8 cellular contexts compared by ENCODE assay signal in the genomic region with DNA sequence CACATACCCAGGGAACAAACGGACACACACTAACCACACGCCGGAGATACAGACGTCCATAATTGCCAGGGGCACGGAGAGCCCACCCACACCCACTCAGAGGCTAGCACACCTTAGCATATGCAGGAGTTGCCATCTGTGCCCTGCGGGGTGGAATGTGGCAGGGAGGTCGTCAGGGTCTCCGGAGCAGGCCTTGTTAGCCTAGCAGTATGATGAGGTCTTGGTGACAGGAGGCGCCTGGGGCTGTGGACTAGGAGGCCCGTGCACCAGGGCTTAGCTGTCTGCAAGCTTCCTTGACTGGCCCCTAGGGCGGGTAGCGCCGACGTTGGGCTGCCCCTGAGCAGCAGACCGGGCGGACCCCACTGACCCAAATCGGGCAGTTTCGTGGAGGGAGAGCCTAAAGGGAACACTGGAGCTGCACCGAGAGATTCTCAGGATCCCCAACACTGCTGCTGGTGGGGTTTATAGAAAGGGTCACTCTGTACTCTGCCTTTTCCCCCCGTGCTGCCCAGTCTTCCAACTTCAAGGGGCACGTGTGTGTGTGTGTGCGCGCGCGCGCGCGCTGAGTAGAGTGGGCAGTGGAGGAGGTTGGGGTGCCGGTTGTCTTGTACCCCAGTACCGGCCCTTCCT. TPM values are rescaled to one million over a fixed set of nuclear protein-coding genes. Genes with fewer than 3 reads are reported as not detected.
DNase-seq lines count a peak whose midpoint lies in the region; ATAC-seq and TF ChIP-seq lines count a peak whose summit lies in the region.

No MANE protein-coding gene starts in this region.

- peak overlapping the region; percentile 100 for H3K27ac ChIP-seq in 22Rv1
- no peak overlapping the region for H3K27ac ChIP-seq in SK-N-SH (ENCODE audit: low read depth in 2 of 2, low read length in 1 of 2)
- H3K27ac ChIP-seq in esophagus squamous epithelium, result no peak overlapping the region
- H3K27ac ChIP-seq in tibial artery, result no peak overlapping the region

- H4K20me1 ChIP-seq in SK-N-SH (ENCODE audit: insufficient read depth), result no peaks in the 10 kb centered on the region

- CTCF ChIA-PET in SK-N-SH (lab: Yijun Ruan, JAX), result interaction anchor here (0.9 to 31.5 kb wide), 19 partner anchors 12 to 230 kb away, joined by 3 to 937 read pairs (median 5); a partner anchor contains a TSS

- no peak overlapping the region for H3K9ac ChIP-seq in SK-N-SH

- no peak for ATAC-seq in HG03457 (IDR thresholded peaks at IDR 0.05; ENCODE audit: unreplicated experiment)

- intact Hi-C loops in esophagus squamous epithelium (cut with DNase I), result no loop called here
- intact Hi-C loops in tibial artery (cut with DNase I; ENCODE audit: low total_unique reads), result no loop called here

- no peak for TF ChIP-seq RAD21 in SK-N-SH (IDR thresholded peaks at IDR 0.05; ENCODE audit: low read length)

- POLR2A ChIA-PET in SK-N-SH (lab: Yijun Ruan, JAX), result interaction anchor here (0.7 to 5.6 kb wide), 7 partner anchors 11 to 129 kb away, joined by 3 to 43 read pairs (median 6); a partner anchor contains a TSS

- peak; percentile 3 for TF ChIP-seq CTCF in 22Rv1 (IDR thresholded peaks at IDR 0.05)
- no peak for TF ChIP-seq CTCF in GM06990 (IDR thresholded peaks at IDR 0.05; ENCODE audit: insufficient read depth, low read length, poor library complexity, severe bottlenecking)
- no peak for TF ChIP-seq CTCF in SK-N-SH (IDR thresholded peaks at IDR 0.05)
- TF ChIP-seq CTCF in esophagus squamous epithelium (IDR thresholded peaks at IDR 0.05), result no peak
- TF ChIP-seq CTCF in tibial artery (IDR thresholded peaks at IDR 0.05), result no peak

- TF ChIP-seq POLR2A in esophagus squamous epithelium (IDR thresholded peaks at IDR 0.05), result no peak

- peaks cover 17% of the 10 kb centered on the region for H3F3A ChIP-seq in SK-N-SH (replicated peaks; ENCODE audit: insufficient read depth)

- H3K79me2 ChIP-seq in SK-N-SH (ENCODE audit: insufficient read depth), result no peaks in the 10 kb centered on the region

- 25% methylated on average over 14 of the region's 30 CpGs for WGBS in SK-N-SH (ENCODE audit: low lambda C conversion rate)
- 3% methylated on average over 6 of the region's 30 CpGs; no CpG with 5 or more reads in 1 of the 2 donors for WGBS in esophagus squamous epithelium, 2 donors

- H3K9me3 ChIP-seq in SK-N-SH (no peaks in the 10 kb centered on the region), esophagus squamous epithelium (no peaks in the 10 kb centered on the region), tibial artery (no peaks in the 10 kb centered on the region)

- DNase-seq in GM06990 (ENCODE audit: extremely low read depth, insufficient read length) (no peak), SK-N-SH (peak; percentile 63), esophagus squamous epithelium (lab: John Stamatoyannopoulos, UW) (no peak), tibial artery (no peak), inferior parietal cortex (ENCODE audit: extremely low spot score) (no peak)
- DNase-seq in stimulated activated naive CD4-positive, alpha-beta T cell treated with Interleukin-2 at 50 U/mL for 16 hours (lab: John Stamatoyannopoulos, UW), result peak; percentile 13

- peak overlapping the region; percentile 96 for H3K4me2 ChIP-seq in SK-N-SH

- peak overlapping the region; percentile 62; the same call in 1 of the 2 replicates for H3K4me3 ChIP-seq in GM06990 (replicated peaks; ENCODE audit: low read depth, low read length)
- peak overlapping the region; percentile 58 to 72 for H3K4me3 ChIP-seq in SK-N-SH (ENCODE audit: low read depth in 2 of 2, low read length in 1 of 2)
- peak overlapping the region in 3 of 4 donors; percentile 40 to 68 (median 52) for H3K4me3 ChIP-seq in esophagus squamous epithelium
- peak overlapping the region in 1 of 2 donors; percentile 60 for H3K4me3 ChIP-seq in tibial artery

- TF ChIP-seq EP300 in SK-N-SH (IDR thresholded peaks at IDR 0.05; ENCODE audit: borderline replicate concordance in 1 of 2, low read depth in 1 of 2, low read length in 1 of 2), result no peak

- no peaks in the 10 kb centered on the region for H3K36me3 ChIP-seq in GM06990 (ENCODE audit: control insufficient read depth, insufficient read depth, low read length)
- no peaks in the 10 kb centered on the region for H3K36me3 ChIP-seq in SK-N-SH (replicated peaks in 1 of 2; ENCODE audit: control insufficient read depth in 1 of 2, insufficient read depth in 2 of 2, low read length in 1 of 2)
- no peaks in the 10 kb centered on the region for H3K36me3 ChIP-seq in esophagus squamous epithelium
- H3K36me3 ChIP-seq in tibial artery, result no peaks in the 10 kb centered on the region

- H2AFZ ChIP-seq in SK-N-SH (ENCODE audit: low read depth), result peak overlapping the region; percentile 71; the same call in 1 of the 2 replicates

- H3K27me3 ChIP-seq in GM06990 (replicated peaks; ENCODE audit: control insufficient read depth, insufficient read depth, low read length) (peaks cover 7% of the 10 kb centered on the region; the same call in 1 of the 2 replicates), SK-N-SH (ENCODE audit: insufficient read depth) (peaks cover 19% of the 10 kb centered on the region; the same call in 1 of the 2 replicates), esophagus squamous epithelium (peaks cover 14 to 91% (median 39%) of the 10 kb centered on the region in 4 donors), tibial artery (peaks cover 7 to 57% of the 10 kb centered on the region in 2 donors)

- H3K4me1 ChIP-seq in SK-N-SH (ENCODE audit: control insufficient read depth in 1 of 2, insufficient read depth in 2 of 2, low read depth in 1 of 2, low read length in 1 of 2) (peaks cover 23 to 46% of the 10 kb centered on the region in 2 experiments; a peak in 2 of 4 replicates), esophagus squamous epithelium (peaks cover 69 to 82% (median 78%) of the 10 kb centered on the region in 3 donors), tibial artery (peaks cover 11 to 81% (median 70%) of the 10 kb centered on the region in 4 donors)

- H3K9me2 ChIP-seq in SK-N-SH, result no peaks in the 10 kb centered on the region

TF ChIP-seq in SK-N-SH, 30 proteins besides CTCF, POLR2A, EP300 and RAD21:
- TF ChIP-seq, protein P1, sequence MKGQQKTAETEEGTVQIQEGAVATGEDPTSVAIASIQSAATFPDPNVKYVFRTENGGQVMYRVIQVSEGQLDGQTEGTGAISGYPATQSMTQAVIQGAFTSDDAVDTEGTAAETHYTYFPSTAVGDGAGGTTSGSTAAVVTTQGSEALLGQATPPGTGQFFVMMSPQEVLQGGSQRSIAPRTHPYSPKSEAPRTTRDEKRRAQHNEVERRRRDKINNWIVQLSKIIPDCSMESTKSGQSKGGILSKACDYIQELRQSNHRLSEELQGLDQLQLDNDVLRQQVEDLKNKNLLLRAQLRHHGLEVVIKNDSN (IDR thresholded peaks at IDR 0.05; ENCODE audit: borderline replicate concordance, low read depth), result no peak
- TF ChIP-seq EZH2phosphoT487 (IDR thresholded peaks at IDR 0.05; ENCODE audit: borderline replicate concordance, low read depth), result no peak
- TF ChIP-seq CHD2 (IDR thresholded peaks at IDR 0.05; ENCODE audit: low read length, partially characterized antibody), result no peak
- no peak for TF ChIP-seq ELF1 (IDR thresholded peaks at IDR 0.05)
- no peak for TF ChIP-seq MEF2A (IDR thresholded peaks at IDR 0.05; ENCODE audit: borderline replicate concordance, low read depth)
- TF ChIP-seq TCF12 (IDR thresholded peaks at IDR 0.05), result no peak
- no peak for TF ChIP-seq RXRA (IDR thresholded peaks at IDR 0.05; ENCODE audit: borderline replicate concordance, low read depth)
- TF ChIP-seq SIN3A (IDR thresholded peaks at IDR 0.05; ENCODE audit: borderline replicate concordance, low read depth, low read length), result no peak

RNA-seq across cellular contexts. Expression of a gene that starts 9.9 kb away (rescaled TPM):
- polyA plus RNA-seq in SK-N-SH (2012; rRNA removed), result 0.63 and 0.76 TPM in 2 replicates
- 0.38 and 0.51 TPM in 2 replicates for polyA plus RNA-seq in SK-N-SH (2012; cell fraction: cytosol; rRNA removed)
- 5.4 and 7.1 TPM in 2 replicates for polyA plus RNA-seq in SK-N-SH (2012; cell fraction: nucleus; rRNA removed)
- under 1 TPM; 0.29 to 0.95 (median 0.47) TPM for total RNA-seq in esophagus squamous epithelium

RNA-seq across cellular contexts. Expression of a gene that starts 11.5 kb away (rescaled TPM):
- 181 and 204 TPM in 2 replicates for polyA plus RNA-seq in SK-N-SH (2012; rRNA removed)
- 86.1 and 133 TPM in 2 replicates for polyA plus RNA-seq in SK-N-SH (2012; cell fraction: cytosol; rRNA removed)
- polyA plus RNA-seq in SK-N-SH (2012; cell fraction: nucleus; rRNA removed), result 206 and 207 TPM in 2 replicates
- total RNA-seq in esophagus squamous epithelium, result 100 to 1,000 TPM in 1 of 4 donors, 10 to 100 TPM in 3; 56.1 to 104 (median 76.6) TPM

RNA-seq across cellular contexts. Expression of a gene that starts 24.4 kb away (rescaled TPM):
- 0.18 and 0.31 TPM in 2 replicates for polyA plus RNA-seq in SK-N-SH (2012; rRNA removed)
- 0.12 and 0.24 TPM in 2 replicates for polyA plus RNA-seq in SK-N-SH (2012; cell fraction: cytosol; rRNA removed)
- polyA plus RNA-seq in SK-N-SH (2012; cell fraction: nucleus; rRNA removed), result 0.25 and 0.45 TPM in 2 replicates
- total RNA-seq in esophagus squamous epithelium, result 1 to 10 TPM in 2 of 4 donors, under 1 TPM in 2; 0.21 to 5.0 (median 2.5) TPM

Comparison
In these comparisons a context has a peak if more than half of its experiments do, and no peak if none do; other contexts are left out.
1. DNase-seq: peak in SK-N-SH (single experiment) and stimulated activated naive CD4-positive, alpha-beta T cell treated with Interleukin-2 at 50 U/mL for 16 hours (single experiment); none in GM06990 (single experiment), esophagus squamous epithelium (single experiment), tibial artery (0 of 2) and inferior parietal cortex (single experiment).